Comparison of ENCODE assay signal across 42 cellular contexts in the genomic region with DNA sequence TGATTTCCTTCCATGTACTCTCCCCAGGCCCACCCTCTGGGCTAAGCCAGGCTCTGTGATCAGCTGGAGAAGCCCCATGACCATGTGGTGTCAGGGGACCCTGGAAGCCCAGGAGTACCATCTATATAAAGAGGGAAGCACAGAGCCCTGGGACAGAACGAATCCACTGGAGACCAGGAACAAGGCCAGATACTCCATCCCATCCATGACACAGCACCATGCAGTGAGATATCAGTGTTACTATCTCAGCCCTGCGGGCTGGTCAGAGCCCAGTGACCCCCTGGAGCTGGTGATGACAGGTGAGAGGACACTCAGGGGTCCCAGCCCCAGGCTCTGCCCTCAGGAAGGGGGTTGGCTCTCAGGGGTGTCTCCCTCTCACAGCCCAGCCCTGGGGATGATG. TPM values are rescaled to one million over a fixed set of nuclear protein-coding genes. Genes with fewer than 3 reads are reported as not detected.
"Had no signal": no experiment of that assay in that cellular context is flagged by ENCODE, and none has a peak within 500 bp of the region (broad histone marks: within the 10 kb centered on the region; RNA-seq: fewer than 3 reads in every experiment).

No MANE protein-coding gene starts in this region.

- H3K36me3 ChIP-seq: adrenal gland, esophagus squamous epithelium, gastroesophageal sphincter, heart right ventricle had no signal

- H3K4me3 ChIP-seq: adrenal gland, body of pancreas, esophagus squamous epithelium, gastroesophageal sphincter, heart right ventricle had no signal

- H3K4me3 Mint-ChIP-seq: activated CD4-positive, alpha-beta memory T cell treated with anti-CD3 and anti-CD28 coated beads for 36 hours; activated CD4-positive, alpha-beta T cell treated with anti-CD3 and anti-CD28 coated beads for 36 hours; activated CD4-positive, alpha-beta T cell treated with anti-CD3 and anti-CD28 coated beads, Interleukin-2, amount 10 ng/mL, durations not matched to agents 24 days and 14 days; activated CD8-positive, alpha-beta memory T cell treated with anti-CD3 and anti-CD28 coated beads, Interleukin-2, amount 10 ng/mL, durations not matched to agents 7 days and 5 days; activated naive CD4-positive, alpha-beta T cell treated with anti-CD3 and anti-CD28 coated beads for 36 hours; activated naive CD4-positive, alpha-beta T cell treated with anti-CD3 and anti-CD28 coated beads, Interleukin-2, amount 50 U/mL, for 24 hours; activated naive CD8-positive, alpha-beta T cell treated with anti-CD3 and anti-CD28 coated beads for 36 hours; activated naive CD8-positive, alpha-beta T cell treated with anti-CD3 and anti-CD28 coated beads, Interleukin-2, amount 50 U/mL, for 24 hours; activated T-helper 1 cell treated with anti-CD3 and anti-CD28 coated beads, Interleukin-12 subunit alpha, Interleukin-12 subunit beta, Interleukin-2, Interleukin-4 antibody, amounts not matched to agents 30 ng/mL and 10 ng/mL and 1 ng/mL, durations not matched to agents 14 hours and 24 hours and 36 hours; T-helper 17 cell; T-helper 2 cell treated with Interferon-gamma antibody and Interleukin-4, amounts not matched to agents 5 μg/mL and 100 μg/mL, for 36 hours had no signal

- H3K27me3 ChIP-seq: body of pancreas had no signal

- H3K9me3 ChIP-seq: adrenal gland, body of pancreas, esophagus squamous epithelium, gastroesophageal sphincter had no signal

- H3K27me3 Mint-ChIP-seq: activated CD8-positive, alpha-beta memory T cell treated with anti-CD3 and anti-CD28 coated beads, Interleukin-2, amount 10 ng/mL, durations not matched to agents 7 days and 5 days had no signal

- DNase-seq: activated CD4-positive, alpha-beta memory T cell treated with anti-CD3 and anti-CD28 coated beads for 36 hours; activated CD4-positive, alpha-beta T cell treated with anti-CD3 and anti-CD28 coated beads for 36 hours; activated CD4-positive, alpha-beta T cell treated with anti-CD3 and anti-CD28 coated beads, Interleukin-2, amount 10 ng/mL, durations not matched to agents 24 days and 14 days; activated CD4-positive, CD25-positive, alpha-beta regulatory T cell; activated CD4-positive, CD25-positive, alpha-beta regulatory T cell treated with anti-CD3 and anti-CD28 coated beads, Interleukin-2, amount 50 U/mL, for 72 hours; activated CD8-positive, alpha-beta memory T cell treated with anti-CD3 and anti-CD28 coated beads, Interleukin-2, amount 10 ng/mL, durations not matched to agents 7 days and 5 days; activated CD8-positive, alpha-beta memory T cell treated with anti-CD3 and anti-CD28 coated beads, Interleukin-2, amount 50 U/mL, for 4 hours; activated CD8-positive, alpha-beta T cell treated with anti-CD3 and anti-CD28 coated beads, Interleukin-2, amount 10 ng/mL, durations not matched to agents 7 days and 5 days; activated effector memory CD4-positive, alpha-beta T cell treated with anti-CD3 and anti-CD28 coated beads, Interleukin-2, amount 50 U/mL, for 16 hours; activated naive CD4-positive, alpha-beta T cell treated with anti-CD3 and anti-CD28 coated beads for 36 hours; activated naive CD8-positive, alpha-beta T cell treated with anti-CD3 and anti-CD28 coated beads for 36 hours; activated naive CD8-positive, alpha-beta T cell treated with anti-CD3 and anti-CD28 coated beads, Interleukin-2, amount 50 U/mL, for 24 hours; activated T-cell treated with anti-CD3 and anti-CD28 coated beads, Interleukin-2, amount 50 U/mL, for 1 hour; activated T-cell treated with anti-CD3 and anti-CD28 coated beads, Interleukin-2, amount 50 U/mL, for 48 hours; adrenal gland; amygdala; aorta; body of pancreas; caudate nucleus; cortex of kidney; effector CD8-positive, alpha-beta T cell; esophagus squamous epithelium; foreskin melanocyte; heart right ventricle; T-helper 17 cell; T1000 had no signal

- H3K4me1 ChIP-seq: adrenal gland, body of pancreas, esophagus squamous epithelium, gastroesophageal sphincter, heart right ventricle had no signal

- H3K27ac ChIP-seq: adrenal gland, body of pancreas, epithelial cell of prostate, esophagus squamous epithelium, gastroesophageal sphincter, heart right ventricle had no signal

- H3K9me3 Mint-ChIP-seq: activated CD4-positive, alpha-beta memory T cell treated with anti-CD3 and anti-CD28 coated beads for 36 hours; activated CD4-positive, alpha-beta T cell treated with anti-CD3 and anti-CD28 coated beads, Interleukin-2, amount 10 ng/mL, durations not matched to agents 24 days and 14 days; activated naive CD4-positive, alpha-beta T cell treated with anti-CD3 and anti-CD28 coated beads, Interleukin-2, amount 50 U/mL, for 24 hours; activated T-helper 1 cell treated with anti-CD3 and anti-CD28 coated beads, Interleukin-12 subunit alpha, Interleukin-12 subunit beta, Interleukin-2, Interleukin-4 antibody, amounts not matched to agents 30 ng/mL and 10 ng/mL and 1 ng/mL, durations not matched to agents 14 hours and 24 hours and 36 hours; activated T-helper 2 cell treated with anti-CD3 and anti-CD28 coated beads, Interferon-gamma antibody, Interleukin-2, Interleukin-4, amounts not matched to agents 10 μg/mL and 5 μg/mL and 100 μg/mL, durations not matched to agents 14 hours and 24 hours and 36 hours; T-helper 2 cell treated with Interferon-gamma antibody and Interleukin-4, amounts not matched to agents 5 μg/mL and 100 μg/mL, for 36 hours had no signal

- H3K36me3 Mint-ChIP-seq: activated CD4-positive, alpha-beta memory T cell treated with anti-CD3 and anti-CD28 coated beads for 36 hours; activated CD8-positive, alpha-beta memory T cell treated with anti-CD3 and anti-CD28 coated beads, Interleukin-2, amount 10 ng/mL, durations not matched to agents 7 days and 5 days; activated naive CD4-positive, alpha-beta T cell treated with anti-CD3 and anti-CD28 coated beads, Interleukin-2, amount 50 U/mL, for 24 hours; activated naive CD8-positive, alpha-beta T cell treated with anti-CD3 and anti-CD28 coated beads for 36 hours had no signal

- FAIRE-seq: colon, endometrium, endothelial cell of umbilical vein had no signal

- H3K4me1 Mint-ChIP-seq: activated CD4-positive, alpha-beta T cell treated with anti-CD3 and anti-CD28 coated beads for 36 hours; activated CD4-positive, alpha-beta T cell treated with anti-CD3 and anti-CD28 coated beads, Interleukin-2, amount 10 ng/mL, durations not matched to agents 24 days and 14 days; activated CD8-positive, alpha-beta memory T cell treated with anti-CD3 and anti-CD28 coated beads, Interleukin-2, amount 10 ng/mL, durations not matched to agents 7 days and 5 days; activated naive CD4-positive, alpha-beta T cell treated with anti-CD3 and anti-CD28 coated beads, Interleukin-2, amount 50 U/mL, for 24 hours; activated naive CD8-positive, alpha-beta T cell treated with anti-CD3 and anti-CD28 coated beads for 36 hours; activated naive CD8-positive, alpha-beta T cell treated with anti-CD3 and anti-CD28 coated beads, Interleukin-2, amount 50 U/mL, for 24 hours had no signal

- H3K27ac Mint-ChIP-seq: activated CD4-positive, alpha-beta memory T cell treated with anti-CD3 and anti-CD28 coated beads for 36 hours; activated CD4-positive, alpha-beta T cell treated with anti-CD3 and anti-CD28 coated beads for 36 hours; activated CD4-positive, alpha-beta T cell treated with anti-CD3 and anti-CD28 coated beads, Interleukin-2, amount 10 ng/mL, durations not matched to agents 24 days and 14 days; activated CD8-positive, alpha-beta memory T cell treated with anti-CD3 and anti-CD28 coated beads, Interleukin-2, amount 10 ng/mL, durations not matched to agents 7 days and 5 days; activated naive CD4-positive, alpha-beta T cell treated with anti-CD3 and anti-CD28 coated beads for 36 hours; activated naive CD4-positive, alpha-beta T cell treated with anti-CD3 and anti-CD28 coated beads, Interleukin-2, amount 50 U/mL, for 24 hours; activated naive CD8-positive, alpha-beta T cell treated with anti-CD3 and anti-CD28 coated beads for 36 hours; activated naive CD8-positive, alpha-beta T cell treated with anti-CD3 and anti-CD28 coated beads, Interleukin-2, amount 50 U/mL, for 24 hours; activated T-helper 1 cell treated with anti-CD3 and anti-CD28 coated beads, Interleukin-12 subunit alpha, Interleukin-12 subunit beta, Interleukin-2, Interleukin-4 antibody, amounts not matched to agents 30 ng/mL and 10 ng/mL and 1 ng/mL, durations not matched to agents 14 hours and 24 hours and 36 hours; activated T-helper 2 cell treated with anti-CD3 and anti-CD28 coated beads, Interferon-gamma antibody, Interleukin-2, Interleukin-4, amounts not matched to agents 10 μg/mL and 5 μg/mL and 100 μg/mL, durations not matched to agents 14 hours and 24 hours and 36 hours; T-helper 17 cell; T-helper 2 cell treated with Interferon-gamma antibody and Interleukin-4, amounts not matched to agents 5 μg/mL and 100 μg/mL, for 36 hours had no signal

- ATAC-seq: activated CD4-positive, alpha-beta T cell treated with anti-CD3 and anti-CD28 coated beads for 36 hours; activated CD8-positive, alpha-beta memory T cell treated with anti-CD3 and anti-CD28 coated beads, Interleukin-2, amount 10 ng/mL, durations not matched to agents 7 days and 5 days; body of pancreas; gastroesophageal sphincter; heart right ventricle; T-helper 17 cell had no signal

RNA-seq across cellular contexts. Expression of a gene that starts 27.5 kb away (rescaled TPM):
- total RNA-seq: activated CD4-positive, alpha-beta memory T cell treated with anti-CD3 and anti-CD28 coated beads for 36 hours; activated CD4-positive, alpha-beta T cell treated with anti-CD3 and anti-CD28 coated beads for 36 hours; activated CD4-positive, alpha-beta T cell treated with anti-CD3 and anti-CD28 coated beads, Interleukin-2, amount 10 ng/mL, durations not matched to agents 24 days and 14 days; activated CD8-positive, alpha-beta memory T cell treated with anti-CD3 and anti-CD28 coated beads for 36 hours; activated CD8-positive, alpha-beta memory T cell treated with anti-CD3 and anti-CD28 coated beads, Interleukin-2, amount 10 ng/mL, durations not matched to agents 7 days and 5 days; activated naive CD4-positive, alpha-beta T cell treated with anti-CD3 and anti-CD28 coated beads for 36 hours; activated naive CD8-positive, alpha-beta T cell treated with anti-CD3 and anti-CD28 coated beads for 36 hours; activated T-helper 1 cell treated with anti-CD3 and anti-CD28 coated beads, Interleukin-12 subunit alpha, Interleukin-12 subunit beta, Interleukin-2, Interleukin-4 antibody, amounts not matched to agents 30 ng/mL and 10 ng/mL and 1 ng/mL, durations not matched to agents 14 hours and 24 hours and 36 hours; activated T-helper 2 cell treated with anti-CD3 and anti-CD28 coated beads, Interferon-gamma antibody, Interleukin-2, Interleukin-4, amounts not matched to agents 10 μg/mL and 5 μg/mL and 100 μg/mL, durations not matched to agents 14 hours and 24 hours and 36 hours; adrenal gland; aorta; body of pancreas; chondrocyte; dermis microvascular lymphatic vessel endothelial cell; endothelial cell of umbilical vein; esophagus squamous epithelium; fibroblast of lung; fibroblast of villous mesenchyme; gastroesophageal sphincter; glomerular endothelial cell; heart right ventricle; T-helper 17 cell had no signal
- polyA plus RNA-seq: adrenal gland, aorta, endothelial cell of umbilical vein, esophagus, fibroblast of lung, heart right ventricle had no signal

RNA-seq across cellular contexts. Expression of a gene that starts 34.0 kb away (rescaled TPM):
- total RNA-seq: activated CD4-positive, alpha-beta memory T cell treated with anti-CD3 and anti-CD28 coated beads for 36 hours; activated CD4-positive, alpha-beta T cell treated with anti-CD3 and anti-CD28 coated beads for 36 hours; activated CD4-positive, alpha-beta T cell treated with anti-CD3 and anti-CD28 coated beads, Interleukin-2, amount 10 ng/mL, durations not matched to agents 24 days and 14 days; activated CD8-positive, alpha-beta memory T cell treated with anti-CD3 and anti-CD28 coated beads for 36 hours; activated CD8-positive, alpha-beta memory T cell treated with anti-CD3 and anti-CD28 coated beads, Interleukin-2, amount 10 ng/mL, durations not matched to agents 7 days and 5 days; activated CD8-positive, alpha-beta T cell treated with anti-CD3 and anti-CD28 coated beads, Interleukin-2, amount 10 ng/mL, durations not matched to agents 7 days and 5 days; activated naive CD4-positive, alpha-beta T cell treated with anti-CD3 and anti-CD28 coated beads for 36 hours; activated naive CD8-positive, alpha-beta T cell treated with anti-CD3 and anti-CD28 coated beads for 36 hours; activated T-helper 1 cell treated with anti-CD3 and anti-CD28 coated beads, Interleukin-12 subunit alpha, Interleukin-12 subunit beta, Interleukin-2, Interleukin-4 antibody, amounts not matched to agents 30 ng/mL and 10 ng/mL and 1 ng/mL, durations not matched to agents 14 hours and 24 hours and 36 hours; chondrocyte; dermis microvascular lymphatic vessel endothelial cell; endothelial cell of umbilical vein; fibroblast of lung; fibroblast of villous mesenchyme; glomerular endothelial cell had no signal
- polyA plus RNA-seq: endothelial cell of umbilical vein, fibroblast of lung had no signal

RNA-seq across cellular contexts. Expression of a gene that starts 41.5 kb away (rescaled TPM):
- total RNA-seq: activated CD4-positive, alpha-beta memory T cell treated with anti-CD3 and anti-CD28 coated beads for 36 hours; activated CD4-positive, alpha-beta T cell treated with anti-CD3 and anti-CD28 coated beads for 36 hours; activated CD4-positive, alpha-beta T cell treated with anti-CD3 and anti-CD28 coated beads, Interleukin-2, amount 10 ng/mL, durations not matched to agents 24 days and 14 days; activated naive CD4-positive, alpha-beta T cell treated with anti-CD3 and anti-CD28 coated beads for 36 hours; activated naive CD8-positive, alpha-beta T cell treated with anti-CD3 and anti-CD28 coated beads for 36 hours; activated T-helper 1 cell treated with anti-CD3 and anti-CD28 coated beads, Interleukin-12 subunit alpha, Interleukin-12 subunit beta, Interleukin-2, Interleukin-4 antibody, amounts not matched to agents 30 ng/mL and 10 ng/mL and 1 ng/mL, durations not matched to agents 14 hours and 24 hours and 36 hours; activated T-helper 2 cell treated with anti-CD3 and anti-CD28 coated beads, Interferon-gamma antibody, Interleukin-2, Interleukin-4, amounts not matched to agents 10 μg/mL and 5 μg/mL and 100 μg/mL, durations not matched to agents 14 hours and 24 hours and 36 hours; aorta; body of pancreas; chondrocyte; dermis microvascular lymphatic vessel endothelial cell; endothelial cell of umbilical vein; esophagus squamous epithelium; fibroblast of lung; fibroblast of villous mesenchyme; glomerular endothelial cell; T-helper 17 cell had no signal
- polyA plus RNA-seq: aorta, endothelial cell of umbilical vein, esophagus, fibroblast of lung had no signal
